Comparison of ENCODE assay signal across 12 cellular contexts in the genomic region with DNA sequence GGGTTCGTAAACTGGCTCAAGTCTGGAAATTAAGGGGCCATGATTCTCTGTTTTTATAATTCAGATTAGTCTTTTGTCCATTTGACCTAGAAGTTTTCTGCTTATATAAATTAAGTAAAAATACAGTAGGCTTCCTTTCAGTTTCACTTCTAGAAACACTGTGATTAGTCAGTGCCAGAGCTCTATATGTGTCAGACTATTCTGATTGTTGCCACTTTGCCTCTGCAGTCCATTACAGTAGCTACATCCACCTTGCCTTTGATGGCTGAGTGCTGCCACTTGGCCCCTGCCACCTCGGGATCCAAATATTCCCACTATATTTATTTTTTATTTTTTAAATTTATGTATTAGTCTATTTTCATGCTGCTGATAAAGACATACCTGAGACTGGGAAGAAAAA. TPM values are rescaled to one million over a fixed set of nuclear protein-coding genes. Genes with fewer than 3 reads are reported as not detected.
DNase-seq lines count a peak whose midpoint lies in the region; ATAC-seq and TF ChIP-seq lines count a peak whose summit lies in the region.
"Had no signal": no experiment of that assay in that cellular context is flagged by ENCODE, and none has a peak within 500 bp of the region (broad histone marks: within the 10 kb centered on the region; RNA-seq: fewer than 3 reads in every experiment).

No MANE protein-coding gene starts in this region.

- H4K20me1 ChIP-seq in DND-41 (ENCODE audit: insufficient read depth, low read length) = no peaks in the 10 kb centered on the region
- H4K20me1 ChIP-seq: BLaER1 treated with 17β-estradiol and CSF1 and Interleukin-3, amounts not matched to agents 10 nM and 100 nM had no signal

- no peak for DNase-seq in DND-41
- DNase-seq in activated naive CD8-positive, alpha-beta T cell treated with anti-CD3 and anti-CD28 coated beads, Interleukin-2, amount 50 U/mL, for 24 hours = no peak
- no peak for DNase-seq in ascending aorta (ENCODE audit: low spot score in 2 of 2)
- no peak for DNase-seq in NCI-H2029 treated with DMSO at 0.1 percent for 48 hours (lab: John Stamatoyannopoulos, UW)
- no peak for DNase-seq in progenitor cell of endocrine pancreas (ENCODE audit: low spot score, unreplicated experiment)
- DNase-seq in effector CD4-positive, alpha-beta T cell = no peak

- H3K4me2 ChIP-seq in DND-41 (ENCODE audit: insufficient read depth, low read length) = no peak overlapping the region

- ATAC-seq in DND-41 (ENCODE audit: insufficient read depth, low read depth) (peak; percentile 72), GM19372 (IDR thresholded peaks at IDR 0.05; ENCODE audit: low read depth, unreplicated experiment) (peak; percentile 93), HG03060 (IDR thresholded peaks at IDR 0.05; ENCODE audit: low read depth, unreplicated experiment) (peak; percentile 96)
- peak; percentile 96 for ATAC-seq in activated naive CD8-positive, alpha-beta T cell treated with anti-CD3 and anti-CD28 coated beads, Interleukin-2, amount 50 U/mL, for 24 hours

- H3K27ac Mint-ChIP-seq in activated naive CD8-positive, alpha-beta T cell treated with anti-CD3 and anti-CD28 coated beads, Interleukin-2, amount 50 U/mL, for 24 hours = no peak overlapping the region
- no peak overlapping the region for H3K27ac Mint-ChIP-seq in progenitor cell of endocrine pancreas

- H3K36me3 ChIP-seq in DND-41 (ENCODE audit: insufficient read depth, low read length) = no peaks in the 10 kb centered on the region
- H3K36me3 ChIP-seq in ascending aorta = no peaks in the 10 kb centered on the region

- H3K4me1 Mint-ChIP-seq in activated naive CD8-positive, alpha-beta T cell treated with anti-CD3 and anti-CD28 coated beads, Interleukin-2, amount 50 U/mL, for 24 hours = peaks cover 19% of the 10 kb centered on the region
- H3K4me1 Mint-ChIP-seq in progenitor cell of endocrine pancreas (ENCODE audit: low read depth) = no peaks in the 10 kb centered on the region

- no peaks in the 10 kb centered on the region for H3K79me2 ChIP-seq in DND-41 (ENCODE audit: insufficient read depth, low read length)
- H3K79me2 ChIP-seq: parathyroid adenoma had no signal

- intact Hi-C loops in ascending aorta (cut with DNase I) = no loop called here

- H3K27me3 ChIP-seq in DND-41 (ENCODE audit: insufficient read depth, low read length, poor library complexity) = no peaks in the 10 kb centered on the region
- no peaks in the 10 kb centered on the region for H3K27me3 ChIP-seq in ascending aorta
- H3K27me3 ChIP-seq: BLaER1 treated with 17β-estradiol and CSF1 and Interleukin-3, amounts not matched to agents 10 nM and 100 nM had no signal

- H3K4me3 Mint-ChIP-seq in activated naive CD8-positive, alpha-beta T cell treated with anti-CD3 and anti-CD28 coated beads, Interleukin-2, amount 50 U/mL, for 24 hours = no peak overlapping the region
- no peak overlapping the region for H3K4me3 Mint-ChIP-seq in progenitor cell of endocrine pancreas (ENCODE audit: low read depth)

- peaks cover 2% of the 10 kb centered on the region for H3K36me3 Mint-ChIP-seq in activated naive CD8-positive, alpha-beta T cell treated with anti-CD3 and anti-CD28 coated beads, Interleukin-2, amount 50 U/mL, for 24 hours (ENCODE audit: low read depth)
- H3K36me3 Mint-ChIP-seq in progenitor cell of endocrine pancreas (ENCODE audit: insufficient read depth) = peaks cover 14% of the 10 kb centered on the region

- H3K4me3 ChIP-seq in DND-41 (ENCODE audit: low read depth in 1 of 2, low read length in 2 of 2) (no peak overlapping the region), ascending aorta (no peak overlapping the region)
- H3K4me3 ChIP-seq: BLaER1 treated with 17β-estradiol and CSF1 and Interleukin-3, amounts not matched to agents 10 nM and 100 nM had no signal

- TF ChIP-seq CTCF in DND-41 (IDR thresholded peaks at IDR 0.05; ENCODE audit: borderline replicate concordance, extremely low read depth, low read length, poor library complexity, severe bottlenecking) = no peak
- no peak for TF ChIP-seq CTCF in ascending aorta (IDR thresholded peaks at IDR 0.05)
- TF ChIP-seq CTCF in progenitor cell of endocrine pancreas (IDR thresholded peaks at IDR 0.05; ENCODE audit: unreplicated experiment) = no peak

- H2AFZ ChIP-seq in DND-41 (ENCODE audit: low read depth, low read length) = no peak overlapping the region
- H2AFZ ChIP-seq: parathyroid adenoma had no signal

- peaks cover 12% of the 10 kb centered on the region for H3K9me3 Mint-ChIP-seq in activated naive CD8-positive, alpha-beta T cell treated with anti-CD3 and anti-CD28 coated beads, Interleukin-2, amount 50 U/mL, for 24 hours
- H3K9me3 Mint-ChIP-seq in progenitor cell of endocrine pancreas (ENCODE audit: low read depth) = peaks cover 33% of the 10 kb centered on the region

- H3K27me3 Mint-ChIP-seq in activated naive CD8-positive, alpha-beta T cell treated with anti-CD3 and anti-CD28 coated beads, Interleukin-2, amount 50 U/mL, for 24 hours = no peaks in the 10 kb centered on the region
- H3K27me3 Mint-ChIP-seq in progenitor cell of endocrine pancreas = no peaks in the 10 kb centered on the region

- H3K9me3 ChIP-seq in DND-41 (ENCODE audit: insufficient read depth, low read length, severe bottlenecking) (no peaks in the 10 kb centered on the region), ascending aorta (peaks cover 0 to 5% of the 10 kb centered on the region in 2 donors)

- no peak overlapping the region for H3K9ac ChIP-seq in DND-41 (ENCODE audit: low read depth, low read length)
- H3K9ac ChIP-seq: parathyroid adenoma had no signal

- H3K4me1 ChIP-seq in DND-41 (ENCODE audit: insufficient read depth, low read length) (no peaks in the 10 kb centered on the region), ascending aorta (no peaks in the 10 kb centered on the region)
- H3K4me1 ChIP-seq: parathyroid adenoma had no signal

- H3K27ac ChIP-seq in DND-41 (ENCODE audit: low read length) (no peak overlapping the region), ascending aorta (no peak overlapping the region)
- H3K27ac ChIP-seq: parathyroid adenoma had no signal

RNA-seq across cellular contexts. Expression of a gene that starts 7.9 kb away (rescaled TPM):
- total RNA-seq in ascending aorta (not detected), progenitor cell of endocrine pancreas (not detected in 2 replicates)
- total RNA-seq: OCI-LY7, subcutaneous adipose tissue had no signal

RNA-seq across cellular contexts. Expression of a gene that starts 29.1 kb away (rescaled TPM):
- total RNA-seq in ascending aorta (4.6 TPM), progenitor cell of endocrine pancreas (21.8 and 24.6 TPM in 2 replicates)
